10 cellular contexts compared by ENCODE assay signal in genomic region chr15:48375767-48376166, GRCh38.
"Had no signal": no experiment of that assay in that cellular context is flagged by ENCODE, and none has a peak within 500 bp of the region (broad histone marks: within the 10 kb centered on the region; RNA-seq: fewer than 3 reads in every experiment).

No MANE protein-coding gene starts in this region.

- H3K4me1 Mint-ChIP-seq: GM23338, H9 had no signal

- H3K9me3 ChIP-seq: HAP-1 had no signal

- H3K9me3 Mint-ChIP-seq: HFFc6 had no signal

- H3K4me3 Mint-ChIP-seq: GM23338, H9 had no signal

- H3K4me3 ChIP-seq: GM23338, HAP-1 had no signal

- H2AFZ ChIP-seq: GM23338 had no signal

- FAIRE-seq: H1, H54 had no signal

- ATAC-seq: GM23338, HCT116 had no signal

- H3K27ac Mint-ChIP-seq: GM23338, H9, HFFc6 had no signal

- DNase-seq: GOT3, H7, H9, HCEC 1CT, HFFc6 had no signal

- H3K36me3 ChIP-seq: HAP-1 had no signal

- H3K4me2 ChIP-seq: GM23338 had no signal

- H3K4me1 ChIP-seq: HAP-1 had no signal
